8 cellular contexts compared by ENCODE assay signal in genomic region chr12:80195143-80195726, GRCh38.
A peak's percentile ranks its signal among the peaks of the same experiment; 100 is the strongest.
DNase-seq lines count a peak whose midpoint lies in the region; ATAC-seq and TF ChIP-seq lines count a peak whose summit lies in the region.

No MANE protein-coding gene starts in this region.

- H3K4me3 Mint-ChIP-seq in stimulated activated effector memory CD8-positive, alpha-beta T cell treated with anti-CD3 and anti-CD28 coated beads, Interleukin-12 subunit alpha, Interleukin-12 subunit beta, amount 100 ng/mL, for 72 hours: no peak overlapping the region

- ATAC-seq in Right ventricle myocardium superior (ENCODE audit: poor library complexity) (peak; percentile 82), Right ventricle myocardium inferior (no peak), HG03354 (IDR thresholded peaks at IDR 0.05; ENCODE audit: poor library complexity, severe bottlenecking, unreplicated experiment) (peak; percentile 62), gastrocnemius medialis (no peak), HG03521 (IDR thresholded peaks at IDR 0.05; ENCODE audit: unreplicated experiment) (no peak)
- no peak for ATAC-seq in stimulated activated effector memory CD8-positive, alpha-beta T cell treated with anti-CD3 and anti-CD28 coated beads, Interleukin-12 subunit alpha, Interleukin-12 subunit beta, amount 100 ng/mL, for 72 hours

- TF ChIP-seq CTCF in gastrocnemius medialis (IDR thresholded peaks at IDR 0.05 in 4 of 5, conservative IDR thresholded peaks at IDR 0.05 in 1 of 5): peak in 3 of 5 experiments; percentile 17 to 50 (median 19)

- no peaks in the 10 kb centered on the region for H3K27me3 ChIP-seq in gastrocnemius medialis

- no peaks in the 10 kb centered on the region for H3K9me3 Mint-ChIP-seq in stimulated activated effector memory CD8-positive, alpha-beta T cell treated with anti-CD3 and anti-CD28 coated beads, Interleukin-12 subunit alpha, Interleukin-12 subunit beta, amount 100 ng/mL, for 72 hours

- in situ Hi-C loops in gastrocnemius medialis (cut with MboI; ENCODE audit: low sequenced_read_pairs in 4 of 4): loop anchor here in 2 of 4 donors (10.0 to 25.0 kb wide), 2 partner anchors 70 to 308 kb away; no protein-coding TSS in a partner anchor

- H3K27ac ChIP-seq in gastrocnemius medialis: no peak overlapping the region

- no peaks in the 10 kb centered on the region for H3K4me1 Mint-ChIP-seq in stimulated activated effector memory CD8-positive, alpha-beta T cell treated with anti-CD3 and anti-CD28 coated beads, Interleukin-12 subunit alpha, Interleukin-12 subunit beta, amount 100 ng/mL, for 72 hours

- H3K4me1 ChIP-seq in gastrocnemius medialis: peaks cover 0 to 9% of the 10 kb centered on the region in 2 donors

- no peaks in the 10 kb centered on the region for H3K36me3 Mint-ChIP-seq in stimulated activated effector memory CD8-positive, alpha-beta T cell treated with anti-CD3 and anti-CD28 coated beads, Interleukin-12 subunit alpha, Interleukin-12 subunit beta, amount 100 ng/mL, for 72 hours

- no peaks in the 10 kb centered on the region for H3K36me3 ChIP-seq in gastrocnemius medialis

- no peak for TF ChIP-seq POLR2A in gastrocnemius medialis (IDR thresholded peaks at IDR 0.05)

- no peak overlapping the region for H3K27ac Mint-ChIP-seq in stimulated activated effector memory CD8-positive, alpha-beta T cell treated with anti-CD3 and anti-CD28 coated beads, Interleukin-12 subunit alpha, Interleukin-12 subunit beta, amount 100 ng/mL, for 72 hours

- no peaks in the 10 kb centered on the region for H3K9me3 ChIP-seq in gastrocnemius medialis

- intact Hi-C loops in Right ventricle myocardium superior (cut with DNase I) (loop anchor here (5.0 kb wide), 1 partner anchor 77 kb away; no protein-coding TSS in a partner anchor), Right ventricle myocardium inferior (cut with DNase I) (loop anchor here (1.0 kb wide), 1 partner anchor 75 kb away; no protein-coding TSS in a partner anchor), gastrocnemius medialis (cut with DNase I; ENCODE audit: low total_unique reads) (loop anchor here (1.0 kb wide), 1 partner anchor 75 kb away; no protein-coding TSS in a partner anchor)

- H3K4me3 ChIP-seq in gastrocnemius medialis: no peak overlapping the region

- no peak for DNase-seq in Right ventricle myocardium superior
- DNase-seq in Right ventricle myocardium inferior (ENCODE audit: missing footprints): no peak
- peak; percentile 72 for DNase-seq in RKO (ENCODE audit: low spot score)
- DNase-seq in fibroblast of peridontal ligament (ENCODE audit: extremely low read depth): peak; percentile 83
- no peak for DNase-seq in gastrocnemius medialis
- no peak for DNase-seq in stimulated activated effector memory CD8-positive, alpha-beta T cell treated with anti-CD3 and anti-CD28 coated beads, Interleukin-12 subunit alpha, Interleukin-12 subunit beta, amount 100 ng/mL, for 72 hours (ENCODE audit: low spot score in 2 of 2)

Comparison
In these comparisons a context has a peak if more than half of its experiments do, and no peak if none do; other contexts are left out.
1. ATAC-seq: peak in Right ventricle myocardium superior (single experiment) and HG03354 (single experiment); none in Right ventricle myocardium inferior (single experiment), gastrocnemius medialis (0 of 2), stimulated activated effector memory CD8-positive, alpha-beta T cell treated with anti-CD3 and anti-CD28 coated beads, Interleukin-12 subunit alpha, Interleukin-12 subunit beta, amount 100 ng/mL, for 72 hours (single experiment) and HG03521 (single experiment).
2. DNase-seq: peak in RKO (single experiment) and fibroblast of peridontal ligament (single experiment); none in Right ventricle myocardium superior (single experiment), Right ventricle myocardium inferior (single experiment), gastrocnemius medialis (0 of 2) and stimulated activated effector memory CD8-positive, alpha-beta T cell treated with anti-CD3 and anti-CD28 coated beads, Interleukin-12 subunit alpha, Interleukin-12 subunit beta, amount 100 ng/mL, for 72 hours (0 of 2).